In genomic region chr1:153261793-153262371, GRCh38 we compare ENCODE assay signal across 10 cellular contexts. TPM values are rescaled to one million over a fixed set of nuclear protein-coding genes. Genes with fewer than 3 reads are reported as not detected.
DNase-seq lines count a peak whose midpoint lies in the region; ATAC-seq and TF ChIP-seq lines count a peak whose summit lies in the region.
"Had no signal": no experiment of that assay in that cellular context is flagged by ENCODE, and none has a peak within 500 bp of the region (broad histone marks: within the 10 kb centered on the region; RNA-seq: fewer than 3 reads in every experiment).

No MANE protein-coding gene starts in this region.

- H3K9me3 ChIP-seq in cardiac muscle cell (ENCODE audit: low read depth) (no peaks in the 10 kb centered on the region), mesenchymal stem cell (ENCODE audit: control insufficient read depth, low read length) (no peaks in the 10 kb centered on the region), upper lobe of right lung (no peaks in the 10 kb centered on the region)

- H3K36me3 ChIP-seq in cardiac muscle cell, result no peaks in the 10 kb centered on the region
- no peaks in the 10 kb centered on the region for H3K36me3 ChIP-seq in mesenchymal stem cell (ENCODE audit: control insufficient read depth in 1 of 2, insufficient read depth in 2 of 2, low read depth in 1 of 2, low read length in 2 of 2)
- no peaks in the 10 kb centered on the region for H3K36me3 ChIP-seq in upper lobe of right lung

- no peak overlapping the region for H4K8ac ChIP-seq in mesenchymal stem cell (ENCODE audit: low read length)

- no peak overlapping the region for H2BK12ac ChIP-seq in mesenchymal stem cell (ENCODE audit: low read length in 2 of 2)

- no peak overlapping the region for H2BK120ac ChIP-seq in mesenchymal stem cell (ENCODE audit: low read depth, low read length)

- no peak for ATAC-seq in Right ventricle myocardium inferior
- no peak for ATAC-seq in upper lobe of right lung
- ATAC-seq in HG03196 (IDR thresholded peaks at IDR 0.05; ENCODE audit: unreplicated experiment), result no peak

- H3K4me3 ChIP-seq in cardiac muscle cell (peak overlapping the region; percentile 34), astrocyte of the cerebellum (ENCODE audit: low read depth, low read length) (peak overlapping the region; percentile 27), mesenchymal stem cell (ENCODE audit: insufficient read depth in 1 of 2, low read depth in 1 of 2, low read length in 2 of 2) (peak overlapping the region; percentile 46 to 65), upper lobe of right lung (peak overlapping the region; percentile 38)

- H2BK5ac ChIP-seq in mesenchymal stem cell (ENCODE audit: low read depth, low read length, poor library complexity, severe bottlenecking), result no peak overlapping the region

- H4K91ac ChIP-seq in mesenchymal stem cell (ENCODE audit: low read length), result no peak overlapping the region

- H3K4me1 ChIP-seq in cardiac muscle cell (ENCODE audit: low read depth) (no peaks in the 10 kb centered on the region), mesenchymal stem cell (ENCODE audit: control insufficient read depth, insufficient read depth, low read depth, low read length) (peaks cover 7% of the 10 kb centered on the region), upper lobe of right lung (peaks cover 9% of the 10 kb centered on the region)

- peaks cover 59% of the 10 kb centered on the region for H3K27me3 ChIP-seq in cardiac muscle cell
- H3K27me3 ChIP-seq in mesenchymal stem cell (ENCODE audit: control insufficient read depth in 1 of 2, insufficient read depth in 1 of 2, low read length in 2 of 2), result peaks cover 46 to 63% of the 10 kb centered on the region in 2 experiments
- peaks cover 47% of the 10 kb centered on the region for H3K27me3 ChIP-seq in upper lobe of right lung

- no peak overlapping the region for H3K23ac ChIP-seq in mesenchymal stem cell (ENCODE audit: low read length in 2 of 2)

- H3K27ac ChIP-seq in cardiac muscle cell (no peak overlapping the region), mesenchymal stem cell (ENCODE audit: low read length, poor library complexity, severe bottlenecking) (no peak overlapping the region), upper lobe of right lung (no peak overlapping the region)

- TF ChIP-seq CTCF in cardiac muscle cell (IDR thresholded peaks at IDR 0.05; ENCODE audit: low read depth, low read length) (no peak), astrocyte of the cerebellum (IDR thresholded peaks at IDR 0.05; ENCODE audit: low read depth, low read length, missing control alignments) (no peak), upper lobe of right lung (IDR thresholded peaks at IDR 0.05) (no peak)

- in situ Hi-C loops in astrocyte of the cerebellum (cut with HindIII; ENCODE audit: low sequenced_read_pairs), result no loop called here

- H2AFZ ChIP-seq in mesenchymal stem cell (ENCODE audit: low read depth, low read length), result no peak overlapping the region

- intact Hi-C loops in Right ventricle myocardium inferior (cut with DNase I) (no loop called here), upper lobe of right lung (cut with DNase I) (no loop called here), posterior cingulate gyrus (cut with DNase I) (no loop called here)

- H3K4ac ChIP-seq in mesenchymal stem cell (ENCODE audit: low read depth in 1 of 2, low read length in 2 of 2), result no peak overlapping the region

- H3K79me1 ChIP-seq in mesenchymal stem cell (replicated peaks; ENCODE audit: low read length, poor library complexity, severe bottlenecking), result no peaks in the 10 kb centered on the region

- WGBS in mesenchymal stem cell, result 53% methylated on average over 18 of the region's 18 CpGs

- no peak overlapping the region for H3K18ac ChIP-seq in mesenchymal stem cell (ENCODE audit: low read depth in 1 of 2, low read length in 2 of 2)

- no peak overlapping the region for H2AK5ac ChIP-seq in mesenchymal stem cell (ENCODE audit: low read length, severe bottlenecking)

- H2BK15ac ChIP-seq in mesenchymal stem cell (ENCODE audit: low read depth, poor library complexity, severe bottlenecking), result no peak overlapping the region

- no peak overlapping the region for H3K9ac ChIP-seq in mesenchymal stem cell (ENCODE audit: low read length)

- no peak overlapping the region for H3K14ac ChIP-seq in mesenchymal stem cell (ENCODE audit: low read length in 2 of 2)

- DNase-seq in cardiac muscle cell (ENCODE audit: low read depth in 1 of 2, low spot score in 1 of 2) (no peak), Right ventricle myocardium inferior (ENCODE audit: missing footprints) (no peak), astrocyte of the cerebellum (ENCODE audit: low read depth) (no peak), mesenchymal stem cell (no peak), upper lobe of right lung (no peak), posterior cingulate gyrus (no peak)
- DNase-seq in activated CD8-positive, alpha-beta memory T cell treated with anti-CD3 and anti-CD28 coated beads, Interleukin-2, amount 50 U/mL, for 4 hours, result no peak

- H3K4me2 ChIP-seq in mesenchymal stem cell (ENCODE audit: low read length, poor library complexity, severe bottlenecking), result peak overlapping the region; percentile 36

RNA-seq across cellular contexts. Expression of gene LORICRIN, which starts 2.4 kb away (rescaled TPM):
- total RNA-seq in cardiac muscle cell (not detected in 2 replicates), Right ventricle myocardium inferior (not detected), upper lobe of right lung (not detected)
- 0.19 TPM in 1 of 2 replicates, not detected in the other for polyA plus RNA-seq in cardiac muscle cell
- not detected for polyA plus RNA-seq in mesenchymal stem cell (2013, experiment 1 of 2)
- not detected for polyA plus RNA-seq in mesenchymal stem cell (2013, experiment 2 of 2)
- total RNA-seq: activated CD8-positive, alpha-beta memory T cell treated with anti-CD3 and anti-CD28 coated beads for 36 hours; mesenteric fat pad had no signal

RNA-seq across cellular contexts. Expression of gene PRR9, which starts 44.5 kb away (rescaled TPM):
- total RNA-seq in cardiac muscle cell (not detected in 2 replicates), Right ventricle myocardium inferior (not detected), upper lobe of right lung (not detected)
- polyA plus RNA-seq in cardiac muscle cell, result not detected in 2 replicates
- not detected for polyA plus RNA-seq in mesenchymal stem cell (2013, experiment 1 of 2)
- polyA plus RNA-seq in mesenchymal stem cell (2013, experiment 2 of 2), result not detected
- total RNA-seq: activated CD8-positive, alpha-beta memory T cell treated with anti-CD3 and anti-CD28 coated beads for 36 hours; mesenteric fat pad had no signal

RNA-seq across cellular contexts. Expression of gene PGLYRP3, which starts 50.9 kb away (rescaled TPM):
- total RNA-seq in cardiac muscle cell (not detected in 2 replicates), Right ventricle myocardium inferior (not detected), upper lobe of right lung (not detected)
- not detected in 2 replicates for polyA plus RNA-seq in cardiac muscle cell
- polyA plus RNA-seq in mesenchymal stem cell (2013, experiment 1 of 2), result not detected
- polyA plus RNA-seq in mesenchymal stem cell (2013, experiment 2 of 2), result not detected
- total RNA-seq: activated CD8-positive, alpha-beta memory T cell treated with anti-CD3 and anti-CD28 coated beads for 36 hours; mesenteric fat pad had no signal

RNA-seq across cellular contexts. Expression of gene LELP1, which starts 58.7 kb away (rescaled TPM):
- total RNA-seq in cardiac muscle cell (not detected in 2 replicates), Right ventricle myocardium inferior (not detected), upper lobe of right lung (not detected)
- polyA plus RNA-seq in cardiac muscle cell, result not detected in 2 replicates
- not detected for polyA plus RNA-seq in mesenchymal stem cell (2013, experiment 1 of 2)
- not detected for polyA plus RNA-seq in mesenchymal stem cell (2013, experiment 2 of 2)
- total RNA-seq: activated CD8-positive, alpha-beta memory T cell treated with anti-CD3 and anti-CD28 coated beads for 36 hours; mesenteric fat pad had no signal
